In the genomic region with DNA sequence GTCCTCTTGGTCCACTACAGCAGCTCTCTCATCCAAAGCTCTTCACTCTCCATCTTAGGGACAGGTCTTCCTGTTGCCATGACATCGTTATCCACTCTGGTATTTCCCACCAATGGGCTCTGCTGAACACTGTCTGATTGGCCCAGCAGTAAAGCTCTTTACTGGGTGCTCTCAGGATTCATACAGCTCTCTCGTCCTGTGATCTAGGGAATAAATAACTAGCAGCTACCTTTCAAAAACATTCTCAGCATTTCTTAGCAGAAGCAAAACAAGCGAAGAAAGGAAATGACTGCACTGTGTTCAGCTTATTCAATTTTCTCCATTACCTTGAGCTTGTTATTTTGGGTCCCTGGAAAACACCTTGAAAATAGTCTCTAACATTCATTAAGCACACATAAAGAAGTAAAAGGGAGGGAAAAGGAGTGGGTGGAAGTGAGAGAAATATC, we compare ENCODE assay signal across 10 cellular contexts.
A peak's percentile ranks its signal among the peaks of the same experiment; 100 is the strongest.
DNase-seq lines count a peak whose midpoint lies in the region; ATAC-seq and TF ChIP-seq lines count a peak whose summit lies in the region.
"Had no signal": no experiment of that assay in that cellular context is flagged by ENCODE, and none has a peak within 500 bp of the region (broad histone marks: within the 10 kb centered on the region; RNA-seq: fewer than 3 reads in every experiment).

No MANE protein-coding gene starts in this region.

- ATAC-seq in HG02884 (IDR thresholded peaks at IDR 0.05; ENCODE audit: unreplicated experiment) (peak; percentile 25), WTC11 (no peak)
- ATAC-seq in activated naive CD4-positive, alpha-beta T cell treated with anti-CD3 and anti-CD28 coated beads, Interleukin-2, amount 50 U/mL, for 72 hours: peak; percentile 26 to 57

- TF ChIP-seq CTCF in WTC11 (IDR thresholded peaks at IDR 0.05) (no peak), GM20000 (IDR thresholded peaks at IDR 0.05; ENCODE audit: extremely low read depth, missing control alignments) (no peak)

- H3K4me1 Mint-ChIP-seq in T-helper 2 cell treated with Interferon-gamma antibody and Interleukin-4, amounts not matched to agents 5 μg/mL and 100 μg/mL, for 36 hours (ENCODE audit: low read depth): peaks cover 64% of the 10 kb centered on the region
- H3K4me1 Mint-ChIP-seq in WTC11: 0 out of 2 replicates have a peak, but pooled peaks cover 3% of the 10 kb centered on the region

- H3K36me3 Mint-ChIP-seq in T-helper 2 cell treated with Interferon-gamma antibody and Interleukin-4, amounts not matched to agents 5 μg/mL and 100 μg/mL, for 36 hours (ENCODE audit: low read depth): peaks cover 64% of the 10 kb centered on the region
- H3K36me3 Mint-ChIP-seq in activated naive CD4-positive, alpha-beta T cell treated with anti-CD3 and anti-CD28 coated beads, Interleukin-2, amount 50 U/mL, for 72 hours: peaks cover 62 to 69% of the 10 kb centered on the region in 2 donors
- peaks cover 55% of the 10 kb centered on the region for H3K36me3 Mint-ChIP-seq in WTC11

- POLR2A ChIA-PET in WTC11 (lab: Charles Lee): no interaction called here

- CTCF ChIA-PET in WTC11 (lab: Charles Lee): no interaction called here

- H3K27me3 Mint-ChIP-seq in T-helper 2 cell treated with Interferon-gamma antibody and Interleukin-4, amounts not matched to agents 5 μg/mL and 100 μg/mL, for 36 hours (ENCODE audit: low read depth): no peaks in the 10 kb centered on the region
- H3K27me3 Mint-ChIP-seq in WTC11 (ENCODE audit: low read depth): no peaks in the 10 kb centered on the region

- H3K9me3 Mint-ChIP-seq in T-helper 2 cell treated with Interferon-gamma antibody and Interleukin-4, amounts not matched to agents 5 μg/mL and 100 μg/mL, for 36 hours: no peaks in the 10 kb centered on the region
- no peaks in the 10 kb centered on the region for H3K9me3 Mint-ChIP-seq in activated naive CD4-positive, alpha-beta T cell treated with anti-CD3 and anti-CD28 coated beads, Interleukin-2, amount 50 U/mL, for 72 hours
- H3K9me3 Mint-ChIP-seq in WTC11: no peaks in the 10 kb centered on the region

- no peak overlapping the region for H3K4me3 Mint-ChIP-seq in T-helper 2 cell treated with Interferon-gamma antibody and Interleukin-4, amounts not matched to agents 5 μg/mL and 100 μg/mL, for 36 hours
- H3K4me3 Mint-ChIP-seq in WTC11: no peak overlapping the region

- no peak for DNase-seq in T-helper 2 cell treated with Interferon-gamma antibody and Interleukin-4, amounts not matched to agents 5 μg/mL and 100 μg/mL, for 36 hours (ENCODE audit: low spot score)
- DNase-seq in T-helper 2 cell: no peak
- DNase-seq in activated naive CD4-positive, alpha-beta T cell treated with anti-CD3 and anti-CD28 coated beads, Interleukin-2, amount 50 U/mL, for 72 hours (ENCODE audit: low spot score in 2 of 2): peak in 1 of 2 donors; percentile 27
- DNase-seq in renal cortical epithelial cell (ENCODE audit: low read depth): peak; percentile 93
- no peak for DNase-seq in DMS79 treated with DMSO at 0.1 percent for 48 hours (lab: John Stamatoyannopoulos, UW)
- DNase-seq in WTC11 (ENCODE audit: low spot score): no peak
- no peak for DNase-seq in GM20000 (ENCODE audit: low spot score)
- DNase-seq: effector CD4-positive, alpha-beta T cell; RPMI8226 had no signal

- peak overlapping the region; percentile 12 for H3K27ac Mint-ChIP-seq in T-helper 2 cell treated with Interferon-gamma antibody and Interleukin-4, amounts not matched to agents 5 μg/mL and 100 μg/mL, for 36 hours
- H3K27ac Mint-ChIP-seq in activated naive CD4-positive, alpha-beta T cell treated with anti-CD3 and anti-CD28 coated beads, Interleukin-2, amount 50 U/mL, for 72 hours: peak overlapping the region; percentile 92 to 97
- no peak overlapping the region for H3K27ac Mint-ChIP-seq in WTC11

TF ChIP-seq in WTC11, 78 proteins besides CTCF, POLR2A, EP300 and RAD21:
- no peak for TF ChIP-seq NFE2L1 (CRISPR knock-in tag; IDR thresholded peaks at IDR 0.05)
- no peak for TF ChIP-seq KAT7 (CRISPR knock-in tag; IDR thresholded peaks at IDR 0.05; ENCODE audit: borderline replicate concordance)
- TF ChIP-seq, protein P1, sequence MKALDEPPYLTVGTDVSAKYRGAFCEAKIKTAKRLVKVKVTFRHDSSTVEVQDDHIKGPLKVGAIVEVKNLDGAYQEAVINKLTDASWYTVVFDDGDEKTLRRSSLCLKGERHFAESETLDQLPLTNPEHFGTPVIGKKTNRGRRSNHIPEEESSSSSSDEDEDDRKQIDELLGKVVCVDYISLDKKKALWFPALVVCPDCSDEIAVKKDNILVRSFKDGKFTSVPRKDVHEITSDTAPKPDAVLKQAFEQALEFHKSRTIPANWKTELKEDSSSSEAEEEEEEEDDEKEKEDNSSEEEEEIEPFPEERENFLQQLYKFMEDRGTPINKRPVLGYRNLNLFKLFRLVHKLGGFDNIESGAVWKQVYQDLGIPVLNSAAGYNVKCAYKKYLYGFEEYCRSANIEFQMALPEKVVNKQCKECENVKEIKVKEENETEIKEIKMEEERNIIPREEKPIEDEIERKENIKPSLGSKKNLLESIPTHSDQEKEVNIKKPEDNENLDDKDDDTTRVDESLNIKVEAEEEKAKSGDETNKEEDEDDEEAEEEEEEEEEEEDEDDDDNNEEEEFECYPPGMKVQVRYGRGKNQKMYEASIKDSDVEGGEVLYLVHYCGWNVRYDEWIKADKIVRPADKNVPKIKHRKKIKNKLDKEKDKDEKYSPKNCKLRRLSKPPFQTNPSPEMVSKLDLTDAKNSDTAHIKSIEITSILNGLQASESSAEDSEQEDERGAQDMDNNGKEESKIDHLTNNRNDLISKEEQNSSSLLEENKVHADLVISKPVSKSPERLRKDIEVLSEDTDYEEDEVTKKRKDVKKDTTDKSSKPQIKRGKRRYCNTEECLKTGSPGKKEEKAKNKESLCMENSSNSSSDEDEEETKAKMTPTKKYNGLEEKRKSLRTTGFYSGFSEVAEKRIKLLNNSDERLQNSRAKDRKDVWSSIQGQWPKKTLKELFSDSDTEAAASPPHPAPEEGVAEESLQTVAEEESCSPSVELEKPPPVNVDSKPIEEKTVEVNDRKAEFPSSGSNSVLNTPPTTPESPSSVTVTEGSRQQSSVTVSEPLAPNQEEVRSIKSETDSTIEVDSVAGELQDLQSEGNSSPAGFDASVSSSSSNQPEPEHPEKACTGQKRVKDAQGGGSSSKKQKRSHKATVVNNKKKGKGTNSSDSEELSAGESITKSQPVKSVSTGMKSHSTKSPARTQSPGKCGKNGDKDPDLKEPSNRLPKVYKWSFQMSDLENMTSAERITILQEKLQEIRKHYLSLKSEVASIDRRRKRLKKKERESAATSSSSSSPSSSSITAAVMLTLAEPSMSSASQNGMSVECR (CRISPR knock-in tag; IDR thresholded peaks at IDR 0.05; ENCODE audit: borderline replicate concordance): no peak
- TF ChIP-seq ESRRA (CRISPR knock-in tag; IDR thresholded peaks at IDR 0.05; ENCODE audit: borderline replicate concordance): no peak
- TF ChIP-seq ZNF671 (CRISPR knock-in tag; IDR thresholded peaks at IDR 0.05): no peak
- no peak for TF ChIP-seq EMX1 (CRISPR knock-in tag; IDR thresholded peaks at IDR 0.05)
- no peak for TF ChIP-seq ZNF232 (CRISPR knock-in tag; IDR thresholded peaks at IDR 0.05)
- TF ChIP-seq JAZF1 (CRISPR knock-in tag; IDR thresholded peaks at IDR 0.05): no peak
- TF ChIP-seq, protein P2, sequence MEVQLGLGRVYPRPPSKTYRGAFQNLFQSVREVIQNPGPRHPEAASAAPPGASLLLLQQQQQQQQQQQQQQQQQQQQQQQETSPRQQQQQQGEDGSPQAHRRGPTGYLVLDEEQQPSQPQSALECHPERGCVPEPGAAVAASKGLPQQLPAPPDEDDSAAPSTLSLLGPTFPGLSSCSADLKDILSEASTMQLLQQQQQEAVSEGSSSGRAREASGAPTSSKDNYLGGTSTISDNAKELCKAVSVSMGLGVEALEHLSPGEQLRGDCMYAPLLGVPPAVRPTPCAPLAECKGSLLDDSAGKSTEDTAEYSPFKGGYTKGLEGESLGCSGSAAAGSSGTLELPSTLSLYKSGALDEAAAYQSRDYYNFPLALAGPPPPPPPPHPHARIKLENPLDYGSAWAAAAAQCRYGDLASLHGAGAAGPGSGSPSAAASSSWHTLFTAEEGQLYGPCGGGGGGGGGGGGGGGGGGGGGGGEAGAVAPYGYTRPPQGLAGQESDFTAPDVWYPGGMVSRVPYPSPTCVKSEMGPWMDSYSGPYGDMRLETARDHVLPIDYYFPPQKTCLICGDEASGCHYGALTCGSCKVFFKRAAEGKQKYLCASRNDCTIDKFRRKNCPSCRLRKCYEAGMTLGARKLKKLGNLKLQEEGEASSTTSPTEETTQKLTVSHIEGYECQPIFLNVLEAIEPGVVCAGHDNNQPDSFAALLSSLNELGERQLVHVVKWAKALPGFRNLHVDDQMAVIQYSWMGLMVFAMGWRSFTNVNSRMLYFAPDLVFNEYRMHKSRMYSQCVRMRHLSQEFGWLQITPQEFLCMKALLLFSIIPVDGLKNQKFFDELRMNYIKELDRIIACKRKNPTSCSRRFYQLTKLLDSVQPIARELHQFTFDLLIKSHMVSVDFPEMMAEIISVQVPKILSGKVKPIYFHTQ (CRISPR knock-in tag; IDR thresholded peaks at IDR 0.05): no peak
- TF ChIP-seq SMAD4 (CRISPR knock-in tag; IDR thresholded peaks at IDR 0.05): no peak
